1 cellular context compared by ENCODE assay signal in the genomic region with DNA sequence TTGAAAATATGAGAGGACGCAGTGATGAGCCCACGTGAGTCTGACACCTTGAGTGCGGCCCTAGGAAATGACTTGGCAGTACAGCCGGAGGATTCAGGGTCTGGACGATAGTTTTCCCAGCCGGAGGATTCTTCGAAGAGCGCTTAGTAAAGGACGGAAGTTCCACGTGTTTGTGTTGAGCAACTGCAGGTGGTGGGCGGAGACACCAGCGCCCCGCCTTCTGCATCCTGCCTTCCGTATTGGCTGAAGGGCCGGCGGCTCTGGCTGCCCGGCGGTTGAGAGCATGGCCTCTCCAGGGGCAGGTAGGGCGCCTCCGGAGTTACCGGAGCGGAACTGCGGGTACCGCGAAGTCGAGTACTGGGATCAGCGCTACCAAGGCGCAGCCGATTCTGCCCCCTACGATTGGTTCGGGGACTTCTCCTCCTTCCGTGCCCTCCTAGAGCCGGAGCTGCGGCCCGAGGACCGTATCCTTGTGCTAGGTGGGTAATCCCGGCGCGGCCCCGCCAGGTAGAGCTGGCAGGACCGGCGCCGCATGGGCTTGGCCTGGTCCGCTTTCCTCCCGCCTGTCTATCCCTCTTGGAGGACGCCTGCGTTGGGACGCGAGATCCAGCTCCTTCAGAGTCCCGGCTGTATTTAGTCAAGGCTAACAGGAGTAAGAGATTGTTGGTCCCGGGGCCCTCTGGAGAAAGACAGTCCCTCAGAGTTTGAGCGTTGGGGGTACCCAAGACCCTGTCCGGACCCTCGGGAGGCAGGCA.
TF ChIP-seq lines count a peak whose summit lies in the region.

A gene (plus strand): TSS at position 261 of the 755 bp plus-strand sequence. CDS start 23 bp downstream, at position 284.

TF ChIP-seq in HepG2, 621 proteins besides CTCF, POLR2A, EP300 and RAD21 (continued from another document and continues in another):
- TF ChIP-seq, protein P1, sequence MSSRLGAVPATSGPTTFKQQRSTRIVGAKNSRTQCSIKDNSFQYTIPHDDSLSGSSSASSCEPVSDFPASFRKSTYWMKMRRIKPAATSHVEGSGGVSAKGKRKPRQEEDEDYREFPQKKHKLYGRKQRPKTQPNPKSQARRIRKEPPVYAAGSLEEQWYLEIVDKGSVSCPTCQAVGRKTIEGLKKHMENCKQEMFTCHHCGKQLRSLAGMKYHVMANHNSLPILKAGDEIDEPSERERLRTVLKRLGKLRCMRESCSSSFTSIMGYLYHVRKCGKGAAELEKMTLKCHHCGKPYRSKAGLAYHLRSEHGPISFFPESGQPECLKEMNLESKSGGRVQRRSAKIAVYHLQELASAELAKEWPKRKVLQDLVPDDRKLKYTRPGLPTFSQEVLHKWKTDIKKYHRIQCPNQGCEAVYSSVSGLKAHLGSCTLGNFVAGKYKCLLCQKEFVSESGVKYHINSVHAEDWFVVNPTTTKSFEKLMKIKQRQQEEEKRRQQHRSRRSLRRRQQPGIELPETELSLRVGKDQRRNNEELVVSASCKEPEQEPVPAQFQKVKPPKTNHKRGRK (CRISPR knock-in tag; IDR thresholded peaks at IDR 0.05) = no peak
- peak; percentile 88 for TF ChIP-seq THAP11 (CRISPR knock-in tag; IDR thresholded peaks at IDR 0.05)
- TF ChIP-seq, protein P2, sequence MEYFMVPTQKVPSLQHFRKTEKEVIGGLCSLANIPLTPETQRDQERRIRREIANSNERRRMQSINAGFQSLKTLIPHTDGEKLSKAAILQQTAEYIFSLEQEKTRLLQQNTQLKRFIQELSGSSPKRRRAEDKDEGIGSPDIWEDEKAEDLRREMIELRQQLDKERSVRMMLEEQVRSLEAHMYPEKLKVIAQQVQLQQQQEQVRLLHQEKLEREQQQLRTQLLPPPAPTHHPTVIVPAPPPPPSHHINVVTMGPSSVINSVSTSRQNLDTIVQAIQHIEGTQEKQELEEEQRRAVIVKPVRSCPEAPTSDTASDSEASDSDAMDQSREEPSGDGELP (IDR thresholded peaks at IDR 0.05; ENCODE audit: borderline replicate concordance, low read depth) = peak; percentile 73; the same call in 1 of the 2 replicates
- no peak for TF ChIP-seq PAWR (CRISPR knock-in tag; IDR thresholded peaks at IDR 0.05; ENCODE audit: borderline replicate concordance)
- TF ChIP-seq, protein P3, sequence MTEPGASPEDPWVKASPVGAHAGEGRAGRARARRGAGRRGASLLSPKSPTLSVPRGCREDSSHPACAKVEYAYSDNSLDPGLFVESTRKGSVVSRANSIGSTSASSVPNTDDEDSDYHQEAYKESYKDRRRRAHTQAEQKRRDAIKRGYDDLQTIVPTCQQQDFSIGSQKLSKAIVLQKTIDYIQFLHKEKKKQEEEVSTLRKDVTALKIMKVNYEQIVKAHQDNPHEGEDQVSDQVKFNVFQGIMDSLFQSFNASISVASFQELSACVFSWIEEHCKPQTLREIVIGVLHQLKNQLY (CRISPR knock-in tag; IDR thresholded peaks at IDR 0.05) = peak; percentile 37; the same call in 1 of the 2 replicates
- TF ChIP-seq TGIF2 (CRISPR knock-in tag; IDR thresholded peaks at IDR 0.05) = peak; percentile 58; the same call in 1 of the 2 replicates
- TF ChIP-seq RBFOX2 (IDR thresholded peaks at IDR 0.05; ENCODE audit: low read depth, low read length) = peak; percentile 61
- no peak for TF ChIP-seq ZNF678 (CRISPR knock-in tag; IDR thresholded peaks at IDR 0.05)
- no peak for TF ChIP-seq RAD51 (IDR thresholded peaks at IDR 0.05; ENCODE audit: borderline replicate concordance)
- no peak for TF ChIP-seq NAIF1 (CRISPR knock-in tag; IDR thresholded peaks at IDR 0.05; ENCODE audit: borderline replicate concordance)
- TF ChIP-seq ZNF496 (CRISPR knock-in tag; IDR thresholded peaks at IDR 0.05; ENCODE audit: insufficient replicate concordance) = no peak
- TF ChIP-seq GTF3A (CRISPR knock-in tag; conservative IDR thresholded peaks at IDR 0.05) = no peak
- TF ChIP-seq ZNF30 (CRISPR knock-in tag; IDR thresholded peaks at IDR 0.05) = no peak
- no peak for TF ChIP-seq HOXA7 (CRISPR knock-in tag; IDR thresholded peaks at IDR 0.05)
- peak; percentile 56; the same call in 1 of the 2 replicates for TF ChIP-seq DR1 (CRISPR knock-in tag; IDR thresholded peaks at IDR 0.05)
- peak; percentile 61 for TF ChIP-seq POLR2G (IDR thresholded peaks at IDR 0.05; ENCODE audit: low read depth, low read length)
- TF ChIP-seq GABPB1 (CRISPR knock-in tag; IDR thresholded peaks at IDR 0.05) = peak; percentile 88
- TF ChIP-seq, protein P4, sequence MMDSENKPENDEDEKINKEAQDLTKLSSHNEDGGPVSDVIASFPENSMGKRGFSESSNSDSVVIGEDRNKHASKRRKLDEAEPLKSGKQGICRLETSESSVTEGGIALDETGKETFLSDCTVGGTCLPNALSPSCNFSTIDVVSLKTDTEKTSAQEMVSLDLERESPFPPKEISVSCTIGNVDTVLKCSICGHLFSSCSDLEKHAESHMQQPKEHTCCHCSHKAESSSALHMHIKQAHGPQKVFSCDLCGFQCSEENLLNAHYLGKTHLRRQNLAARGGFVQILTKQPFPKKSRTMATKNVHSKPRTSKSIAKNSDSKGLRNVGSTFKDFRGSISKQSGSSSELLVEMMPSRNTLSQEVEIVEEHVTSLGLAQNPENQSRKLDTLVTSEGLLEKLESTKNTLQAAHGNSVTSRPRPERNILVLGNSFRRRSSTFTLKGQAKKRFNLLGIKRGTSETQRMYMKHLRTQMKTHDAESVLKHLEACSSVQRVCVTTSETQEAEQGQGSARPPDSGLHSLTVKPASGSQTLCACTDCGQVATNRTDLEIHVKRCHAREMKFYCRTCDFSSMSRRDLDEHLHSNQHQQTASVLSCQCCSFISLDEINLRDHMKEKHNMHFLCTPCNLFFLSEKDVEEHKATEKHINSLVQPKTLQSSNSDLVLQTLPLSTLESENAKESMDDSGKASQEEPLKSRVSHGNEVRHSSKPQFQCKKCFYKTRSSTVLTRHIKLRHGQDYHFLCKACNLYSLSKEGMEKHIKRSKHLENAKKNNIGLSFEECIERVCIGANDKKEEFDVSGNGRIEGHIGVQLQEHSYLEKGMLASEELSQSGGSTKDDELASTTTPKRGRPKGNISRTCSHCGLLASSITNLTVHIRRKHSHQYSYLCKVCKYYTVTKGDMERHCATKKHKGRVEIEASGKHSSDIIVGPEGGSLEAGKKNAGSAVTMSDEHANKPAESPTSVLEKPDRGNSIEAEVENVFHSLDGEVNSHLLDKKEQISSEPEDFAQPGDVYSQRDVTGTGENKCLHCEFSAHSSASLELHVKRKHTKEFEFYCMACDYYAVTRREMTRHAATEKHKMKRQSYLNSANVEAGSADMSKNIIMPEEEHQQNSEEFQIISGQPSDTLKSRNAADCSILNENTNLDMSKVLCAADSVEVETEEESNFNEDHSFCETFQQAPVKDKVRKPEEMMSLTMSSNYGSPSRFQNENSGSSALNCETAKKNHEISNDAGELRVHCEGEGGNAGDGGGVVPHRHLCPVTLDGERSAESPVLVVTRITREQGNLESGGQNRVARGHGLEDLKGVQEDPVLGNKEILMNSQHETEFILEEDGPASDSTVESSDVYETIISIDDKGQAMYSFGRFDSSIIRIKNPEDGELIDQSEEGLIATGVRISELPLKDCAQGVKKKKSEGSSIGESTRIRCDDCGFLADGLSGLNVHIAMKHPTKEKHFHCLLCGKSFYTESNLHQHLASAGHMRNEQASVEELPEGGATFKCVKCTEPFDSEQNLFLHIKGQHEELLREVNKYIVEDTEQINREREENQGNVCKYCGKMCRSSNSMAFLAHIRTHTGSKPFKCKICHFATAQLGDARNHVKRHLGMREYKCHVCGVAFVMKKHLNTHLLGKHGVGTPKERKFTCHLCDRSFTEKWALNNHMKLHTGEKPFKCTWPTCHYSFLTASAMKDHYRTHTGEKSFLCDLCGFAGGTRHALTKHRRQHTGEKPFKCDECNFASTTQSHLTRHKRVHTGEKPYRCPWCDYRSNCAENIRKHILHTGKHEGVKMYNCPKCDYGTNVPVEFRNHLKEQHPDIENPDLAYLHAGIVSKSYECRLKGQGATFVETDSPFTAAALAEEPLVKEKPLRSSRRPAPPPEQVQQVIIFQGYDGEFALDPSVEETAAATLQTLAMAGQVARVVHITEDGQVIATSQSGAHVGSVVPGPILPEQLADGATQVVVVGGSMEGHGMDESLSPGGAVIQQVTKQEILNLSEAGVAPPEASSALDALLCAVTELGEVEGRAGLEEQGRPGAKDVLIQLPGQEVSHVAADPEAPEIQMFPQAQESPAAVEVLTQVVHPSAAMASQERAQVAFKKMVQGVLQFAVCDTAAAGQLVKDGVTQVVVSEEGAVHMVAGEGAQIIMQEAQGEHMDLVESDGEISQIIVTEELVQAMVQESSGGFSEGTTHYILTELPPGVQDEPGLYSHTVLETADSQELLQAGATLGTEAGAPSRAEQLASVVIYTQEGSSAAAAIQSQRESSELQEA (CRISPR knock-in tag; IDR thresholded peaks at IDR 0.05; ENCODE audit: not compliant biosample characterization) = no peak
- TF ChIP-seq KLF12 (CRISPR knock-in tag; IDR thresholded peaks at IDR 0.05; ENCODE audit: borderline replicate concordance) = peak; percentile 75; the same call in 1 of the 2 replicates
- TF ChIP-seq ZNF260 (CRISPR knock-in tag; IDR thresholded peaks at IDR 0.05; ENCODE audit: borderline replicate concordance, low read depth) = no peak
- TF ChIP-seq, protein P5, sequence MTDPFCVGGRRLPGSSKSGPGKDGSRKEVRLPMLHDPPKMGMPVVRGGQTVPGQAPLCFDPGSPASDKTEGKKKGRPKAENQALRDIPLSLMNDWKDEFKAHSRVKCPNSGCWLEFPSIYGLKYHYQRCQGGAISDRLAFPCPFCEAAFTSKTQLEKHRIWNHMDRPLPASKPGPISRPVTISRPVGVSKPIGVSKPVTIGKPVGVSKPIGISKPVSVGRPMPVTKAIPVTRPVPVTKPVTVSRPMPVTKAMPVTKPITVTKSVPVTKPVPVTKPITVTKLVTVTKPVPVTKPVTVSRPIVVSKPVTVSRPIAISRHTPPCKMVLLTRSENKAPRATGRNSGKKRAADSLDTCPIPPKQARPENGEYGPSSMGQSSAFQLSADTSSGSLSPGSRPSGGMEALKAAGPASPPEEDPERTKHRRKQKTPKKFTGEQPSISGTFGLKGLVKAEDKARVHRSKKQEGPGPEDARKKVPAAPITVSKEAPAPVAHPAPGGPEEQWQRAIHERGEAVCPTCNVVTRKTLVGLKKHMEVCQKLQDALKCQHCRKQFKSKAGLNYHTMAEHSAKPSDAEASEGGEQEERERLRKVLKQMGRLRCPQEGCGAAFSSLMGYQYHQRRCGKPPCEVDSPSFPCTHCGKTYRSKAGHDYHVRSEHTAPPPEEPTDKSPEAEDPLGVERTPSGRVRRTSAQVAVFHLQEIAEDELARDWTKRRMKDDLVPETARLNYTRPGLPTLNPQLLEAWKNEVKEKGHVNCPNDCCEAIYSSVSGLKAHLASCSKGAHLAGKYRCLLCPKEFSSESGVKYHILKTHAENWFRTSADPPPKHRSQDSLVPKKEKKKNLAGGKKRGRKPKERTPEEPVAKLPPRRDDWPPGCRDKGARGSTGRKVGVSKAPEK (CRISPR knock-in tag; IDR thresholded peaks at IDR 0.05; ENCODE audit: borderline replicate concordance) = no peak
- TF ChIP-seq, protein P6, sequence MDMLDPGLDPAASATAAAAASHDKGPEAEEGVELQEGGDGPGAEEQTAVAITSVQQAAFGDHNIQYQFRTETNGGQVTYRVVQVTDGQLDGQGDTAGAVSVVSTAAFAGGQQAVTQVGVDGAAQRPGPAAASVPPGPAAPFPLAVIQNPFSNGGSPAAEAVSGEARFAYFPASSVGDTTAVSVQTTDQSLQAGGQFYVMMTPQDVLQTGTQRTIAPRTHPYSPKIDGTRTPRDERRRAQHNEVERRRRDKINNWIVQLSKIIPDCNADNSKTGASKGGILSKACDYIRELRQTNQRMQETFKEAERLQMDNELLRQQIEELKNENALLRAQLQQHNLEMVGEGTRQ (IDR thresholded peaks at IDR 0.05; ENCODE audit: low read depth, low read length) = no peak
- TF ChIP-seq, protein P6 (CRISPR knock-in tag; IDR thresholded peaks at IDR 0.05; ENCODE audit: borderline replicate concordance) = no peak
- TF ChIP-seq, protein P7, sequence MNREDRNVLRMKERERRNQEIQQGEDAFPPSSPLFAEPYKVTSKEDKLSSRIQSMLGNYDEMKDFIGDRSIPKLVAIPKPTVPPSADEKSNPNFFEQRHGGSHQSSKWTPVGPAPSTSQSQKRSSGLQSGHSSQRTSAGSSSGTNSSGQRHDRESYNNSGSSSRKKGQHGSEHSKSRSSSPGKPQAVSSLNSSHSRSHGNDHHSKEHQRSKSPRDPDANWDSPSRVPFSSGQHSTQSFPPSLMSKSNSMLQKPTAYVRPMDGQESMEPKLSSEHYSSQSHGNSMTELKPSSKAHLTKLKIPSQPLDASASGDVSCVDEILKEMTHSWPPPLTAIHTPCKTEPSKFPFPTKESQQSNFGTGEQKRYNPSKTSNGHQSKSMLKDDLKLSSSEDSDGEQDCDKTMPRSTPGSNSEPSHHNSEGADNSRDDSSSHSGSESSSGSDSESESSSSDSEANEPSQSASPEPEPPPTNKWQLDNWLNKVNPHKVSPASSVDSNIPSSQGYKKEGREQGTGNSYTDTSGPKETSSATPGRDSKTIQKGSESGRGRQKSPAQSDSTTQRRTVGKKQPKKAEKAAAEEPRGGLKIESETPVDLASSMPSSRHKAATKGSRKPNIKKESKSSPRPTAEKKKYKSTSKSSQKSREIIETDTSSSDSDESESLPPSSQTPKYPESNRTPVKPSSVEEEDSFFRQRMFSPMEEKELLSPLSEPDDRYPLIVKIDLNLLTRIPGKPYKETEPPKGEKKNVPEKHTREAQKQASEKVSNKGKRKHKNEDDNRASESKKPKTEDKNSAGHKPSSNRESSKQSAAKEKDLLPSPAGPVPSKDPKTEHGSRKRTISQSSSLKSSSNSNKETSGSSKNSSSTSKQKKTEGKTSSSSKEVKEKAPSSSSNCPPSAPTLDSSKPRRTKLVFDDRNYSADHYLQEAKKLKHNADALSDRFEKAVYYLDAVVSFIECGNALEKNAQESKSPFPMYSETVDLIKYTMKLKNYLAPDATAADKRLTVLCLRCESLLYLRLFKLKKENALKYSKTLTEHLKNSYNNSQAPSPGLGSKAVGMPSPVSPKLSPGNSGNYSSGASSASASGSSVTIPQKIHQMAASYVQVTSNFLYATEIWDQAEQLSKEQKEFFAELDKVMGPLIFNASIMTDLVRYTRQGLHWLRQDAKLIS (CRISPR knock-in tag; IDR thresholded peaks at IDR 0.05) = no peak
- TF ChIP-seq NFKB2 (CRISPR knock-in tag; IDR thresholded peaks at IDR 0.05; ENCODE audit: borderline replicate concordance) = peak; percentile 85; the same call in 1 of the 2 replicates
- TF ChIP-seq KMT2A (CRISPR knock-in tag; IDR thresholded peaks at IDR 0.05) = peak; percentile 31; the same call in 1 of the 2 replicates
- peak; percentile 60; the same call in 1 of the 2 replicates for TF ChIP-seq CBFB (CRISPR knock-in tag; IDR thresholded peaks at IDR 0.05)
- no peak for TF ChIP-seq PLRG1 (conservative IDR thresholded peaks at IDR 0.05)
- TF ChIP-seq, protein P8, sequence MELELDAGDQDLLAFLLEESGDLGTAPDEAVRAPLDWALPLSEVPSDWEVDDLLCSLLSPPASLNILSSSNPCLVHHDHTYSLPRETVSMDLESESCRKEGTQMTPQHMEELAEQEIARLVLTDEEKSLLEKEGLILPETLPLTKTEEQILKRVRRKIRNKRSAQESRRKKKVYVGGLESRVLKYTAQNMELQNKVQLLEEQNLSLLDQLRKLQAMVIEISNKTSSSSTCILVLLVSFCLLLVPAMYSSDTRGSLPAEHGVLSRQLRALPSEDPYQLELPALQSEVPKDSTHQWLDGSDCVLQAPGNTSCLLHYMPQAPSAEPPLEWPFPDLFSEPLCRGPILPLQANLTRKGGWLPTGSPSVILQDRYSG (CRISPR knock-in tag; IDR thresholded peaks at IDR 0.05) = no peak
- peak; percentile 62 for TF ChIP-seq SRSF1 (optimal IDR thresholded peaks at IDR 0.05; ENCODE audit: low read depth, low read length)
- TF ChIP-seq HNRNPL (IDR thresholded peaks at IDR 0.05; ENCODE audit: low read depth, low read length) = 0 out of 2 replicates have a peak, but pooled peaks have one; percentile 40
